9 cellular contexts compared by ENCODE assay signal in genomic region chr1:6646499-6647148, GRCh38. TPM values are rescaled to one million over a fixed set of nuclear protein-coding genes. Genes with fewer than 3 reads are reported as not detected.
DNase-seq lines count a peak whose midpoint lies in the region; ATAC-seq, FAIRE-seq and TF ChIP-seq lines count a peak whose summit lies in the region.
"Had no signal": no experiment of that assay in that cellular context is flagged by ENCODE, and none has a peak within 500 bp of the region (broad histone marks: within the 10 kb centered on the region; RNA-seq: fewer than 3 reads in every experiment).

No MANE protein-coding gene starts in this region.

- H3K9me3 ChIP-seq in CD4-positive, alpha-beta T cell (ENCODE audit: control insufficient read depth, low read length), result no peaks in the 10 kb centered on the region
- no peaks in the 10 kb centered on the region for H3K9me3 ChIP-seq in upper lobe of left lung
- H3K9me3 ChIP-seq: SJSA1 had no signal

- H3K27me3 ChIP-seq in CD4-positive, alpha-beta T cell (ENCODE audit: control insufficient read depth, insufficient read depth, low read length), result no peaks in the 10 kb centered on the region
- H3K27me3 ChIP-seq in kidney epithelial cell (ENCODE audit: control insufficient read depth, insufficient read depth, low read length) (no peaks in the 10 kb centered on the region), upper lobe of left lung (no peaks in the 10 kb centered on the region)
- H3K27me3 ChIP-seq: SJSA1 had no signal

- no peak for TF ChIP-seq EP300 in upper lobe of left lung (IDR thresholded peaks at IDR 0.05)

- CTCF ChIA-PET in CD4-positive, alpha-beta T cell (lab: Charles Lee), result interaction anchor here (1.1 to 2.7 kb wide), 9 partner anchors 43 to 223 kb away, joined by 3 to 10 read pairs (median 4); partner anchors contain the start of genes ESPN, NOL9, PLEKHG5 and TAS1R1
- CTCF ChIA-PET in MCF 10A (lab: Yijun Ruan, JAX), result interaction anchor here (0.9 to 3.5 kb wide), 13 partner anchors 8 to 166 kb away, joined by 3 to 12 read pairs (median 4); no protein-coding TSS in a partner anchor

- H3K4me1 ChIP-seq in upper lobe of left lung, result no peaks in the 10 kb centered on the region
- H3K4me1 ChIP-seq: SJSA1 had no signal

- H3K36me3 ChIP-seq in kidney epithelial cell (ENCODE audit: control insufficient read depth, insufficient read depth, low read length), result no peaks in the 10 kb centered on the region
- peaks cover 0 to 58% (median 30%) of the 10 kb centered on the region in 4 donors for H3K36me3 ChIP-seq in upper lobe of left lung

- no peak overlapping the region for H3K27ac Mint-ChIP-seq in CD4-positive, alpha-beta T cell
- no peak overlapping the region for H3K27ac Mint-ChIP-seq in MCF 10A (ENCODE audit: low read depth, unreplicated experiment)

- peaks cover 6% of the 10 kb centered on the region for H3K4me1 Mint-ChIP-seq in CD4-positive, alpha-beta T cell (ENCODE audit: low read depth)
- no peaks in the 10 kb centered on the region for H3K4me1 Mint-ChIP-seq in MCF 10A (ENCODE audit: insufficient read depth, unreplicated experiment)

- TF ChIP-seq CTCF in CD4-positive, alpha-beta T cell (IDR thresholded peaks at IDR 0.05), result peak; percentile 70
- peak; percentile 47 for TF ChIP-seq CTCF in MCF 10A (IDR thresholded peaks at IDR 0.05; ENCODE audit: unreplicated experiment)
- peak; percentile 58 for TF ChIP-seq CTCF in kidney epithelial cell (IDR thresholded peaks at IDR 0.05; ENCODE audit: insufficient read depth, low read length, poor library complexity, severe bottlenecking)
- peak; percentile 39 to 65 (median 54) for TF ChIP-seq CTCF in upper lobe of left lung (IDR thresholded peaks at IDR 0.05)

- no peaks in the 10 kb centered on the region for H3K9me3 Mint-ChIP-seq in CD4-positive, alpha-beta T cell
- H3K9me3 Mint-ChIP-seq in MCF 10A (ENCODE audit: unreplicated experiment), result no peaks in the 10 kb centered on the region

- ATAC-seq in CD4-positive, alpha-beta T cell (ENCODE audit: poor library complexity), result peak; percentile 71
- peak; percentile 46 to 70 for ATAC-seq in upper lobe of left lung (ENCODE audit: low FRiP score in 2 of 2)

- H3K27ac ChIP-seq in CD4-positive, alpha-beta T cell (ENCODE audit: low read depth, low read length), result no peak overlapping the region
- H3K27ac ChIP-seq in upper lobe of left lung, result no peak overlapping the region
- H3K27ac ChIP-seq: SJSA1 had no signal

- BruUV-seq in MCF 10A (replicated peaks; lab: Mats Ljungman, UMichigan), result no TSS peak

- WGBS in upper lobe of left lung, 2 donors, result 57 to 61% methylated on average over 10 of the region's 10 CpGs

- no peak overlapping the region for H3K4me3 ChIP-seq in kidney epithelial cell (ENCODE audit: low read depth, low read length)
- H3K4me3 ChIP-seq in upper lobe of left lung, result no peak overlapping the region
- H3K4me3 ChIP-seq: SJSA1 had no signal

- DNase-seq in CD4-positive, alpha-beta T cell, result peak in 6 of 10 experiments; percentile 7 to 21 (median 14)
- peak; percentile 55 for DNase-seq in GM12891 (ENCODE audit: insufficient read length, low spot score)
- peak; percentile 46 for DNase-seq in NCI-H748 (lab: John Stamatoyannopoulos, UW; ENCODE audit: unreplicated experiment)
- peak; percentile 48 for DNase-seq in MCF 10A (ENCODE audit: unreplicated experiment)
- no peak for DNase-seq in kidney epithelial cell (ENCODE audit: low read depth)
- DNase-seq in upper lobe of left lung, result no peak
- no peak for DNase-seq in ureter (ENCODE audit: low spot score)
- no peak for DNase-seq in NCI-H187 (lab: John Stamatoyannopoulos, UW)

- POLR2A ChIA-PET in CD4-positive, alpha-beta T cell (lab: Charles Lee), result interaction anchor here (0.7 to 1.2 kb wide), 3 partner anchors 21 to 155 kb away, joined by 3 to 5 read pairs (median 4); partner anchors contain the start of genes NOL9 and PLEKHG5
- POLR2A ChIA-PET in MCF 10A (lab: Yijun Ruan, JAX), result interaction anchor here (0.7 kb wide), 2 partner anchors 67 to 232 kb away, joined by 3 to 4 read pairs; partner anchors contain the start of gene ZBTB48

- H3K4me3 Mint-ChIP-seq in CD4-positive, alpha-beta T cell, result no peak overlapping the region
- H3K4me3 Mint-ChIP-seq in MCF 10A (ENCODE audit: unreplicated experiment), result no peak overlapping the region

- no peak for FAIRE-seq in GM12891 (lab: Jason Lieb, UNC)

- TF ChIP-seq POLR2A in GM12891 (IDR thresholded peaks at IDR 0.05; ENCODE audit: low read depth, low read length) (no peak), upper lobe of left lung (IDR thresholded peaks at IDR 0.05) (no peak)

- intact Hi-C loops in CD4-positive, alpha-beta T cell (cut with DNase I, micrococcal nuclease), result loop anchor here (1.0 to 10.0 kb wide), 4 partner anchors 92 to 222 kb away; partner anchors contain the start of genes ESPN (in 1 of the 2) and NOL9 (in 1 of the 2)
- intact Hi-C loops in MCF 10A (cut with micrococcal nuclease), result loop anchor here (10.0 kb wide), 1 partner anchor 162 kb away; no protein-coding TSS in a partner anchor

- H3K36me3 Mint-ChIP-seq in CD4-positive, alpha-beta T cell (ENCODE audit: low read depth), result peaks cover 38% of the 10 kb centered on the region
- H3K36me3 Mint-ChIP-seq in MCF 10A (ENCODE audit: insufficient read depth, unreplicated experiment), result peaks cover 55% of the 10 kb centered on the region

- H3K27me3 Mint-ChIP-seq in CD4-positive, alpha-beta T cell, result no peaks in the 10 kb centered on the region
- H3K27me3 Mint-ChIP-seq in MCF 10A (ENCODE audit: insufficient read depth, unreplicated experiment), result no peaks in the 10 kb centered on the region

TF ChIP-seq in GM12891, 5 proteins besides CTCF, POLR2A, EP300 and RAD21:
- TF ChIP-seq TAF1 (IDR thresholded peaks at IDR 0.05; ENCODE audit: low read depth, low read length) (no peak), SPI1 (IDR thresholded peaks at IDR 0.05; ENCODE audit: low read depth, low read length) (no peak), POLR2AphosphoS5 (IDR thresholded peaks at IDR 0.05; ENCODE audit: low read depth, low read length) (no peak), POU2F2 (IDR thresholded peaks at IDR 0.05; ENCODE audit: low read depth, low read length) (no peak), PAX5 (IDR thresholded peaks at IDR 0.05; ENCODE audit: insufficient read depth, low read length, severe bottlenecking) (no peak)

RNA-seq across cellular contexts. Expression of gene THAP3, which starts 22.0 kb away (rescaled TPM):
- 10 to 100 TPM; 15.2 to 18.7 TPM for total RNA-seq in CD4-positive, alpha-beta T cell
- 13.1 TPM for polyA plus RNA-seq in GM12891 (2012; ENCODE audit: low read depth, missing spikeins)
- total RNA-seq in MCF 10A (2022), result 14.7 and 18.9 TPM in 2 replicates
- 19.0 and 29.4 TPM in 2 replicates for total RNA-seq in kidney epithelial cell
- total RNA-seq in upper lobe of left lung, result 10 to 100 TPM in 5 of 6 donors, 1 to 10 TPM in 1; 7.7 to 26.2 (median 17.3) TPM
- total RNA-seq in ureter, result 11.7 TPM

RNA-seq across cellular contexts. Expression of gene PHF13, which starts 33.1 kb away (rescaled TPM):
- 1 to 10 TPM; 4.0 to 4.9 TPM for total RNA-seq in CD4-positive, alpha-beta T cell
- polyA plus RNA-seq in GM12891 (2012; ENCODE audit: low read depth, missing spikeins), result 11.0 TPM
- total RNA-seq in MCF 10A (2022) (10.3 and 12.7 TPM in 2 replicates), kidney epithelial cell (8.0 and 8.8 TPM in 2 replicates), upper lobe of left lung (10 to 100 TPM in 3 of 6 donors, 1 to 10 TPM in 3; 8.4 to 23.0 (median 9.8) TPM), ureter (10.9 TPM)

RNA-seq across cellular contexts. Expression of gene KLHL21, which starts 44.0 kb away (rescaled TPM):
- total RNA-seq in CD4-positive, alpha-beta T cell, result 10 to 100 TPM; 32.0 to 33.5 TPM
- polyA plus RNA-seq in GM12891 (2012; ENCODE audit: low read depth, missing spikeins), result 6.0 TPM
- 14.0 and 19.5 TPM in 2 replicates for total RNA-seq in MCF 10A (2022)
- 69.5 and 77.4 TPM in 2 replicates for total RNA-seq in kidney epithelial cell
- 10 to 100 TPM; 26.4 to 66.0 (median 39.7) TPM for total RNA-seq in upper lobe of left lung
- 25.8 TPM for total RNA-seq in ureter

RNA-seq across cellular contexts. Expression of gene DNAJC11, which starts 55.0 kb away (rescaled TPM):
- 10 to 100 TPM; 20.6 to 24.0 TPM for total RNA-seq in CD4-positive, alpha-beta T cell
- 36.1 TPM for polyA plus RNA-seq in GM12891 (2012; ENCODE audit: low read depth, missing spikeins)
- total RNA-seq in MCF 10A (2022) (70.4 and 76.1 TPM in 2 replicates), kidney epithelial cell (35.6 and 46.7 TPM in 2 replicates), upper lobe of left lung (10 to 100 TPM; 35.9 to 44.0 (median 38.2) TPM), ureter (65.3 TPM)

Comparison
In these comparisons a context has a peak if more than half of its experiments do, and no peak if none do; other contexts are left out.
1. DNase-seq: peak in CD4-positive, alpha-beta T cell (6 of 10), GM12891 (single experiment), NCI-H748 (single experiment) and MCF 10A (single experiment); none in kidney epithelial cell (single experiment), upper lobe of left lung (0 of 2), ureter (single experiment) and NCI-H187 (0 of 2).
2. Peak in every context shown above with its lines, with median percentiles within 50 percentile points of each other: CTCF ChIP-seq.